ENCODE assay signal across 8 cellular contexts in genomic region chr6:41503841-41504525, GRCh38. TPM values are rescaled to one million over a fixed set of nuclear protein-coding genes. Genes with fewer than 3 reads are reported as not detected.
A peak's percentile ranks its signal among the peaks of the same experiment; 100 is the strongest.
DNase-seq lines count a peak whose midpoint lies in the region; ATAC-seq and TF ChIP-seq lines count a peak whose summit lies in the region.

No MANE protein-coding gene starts in this region.

- peak overlapping the region; percentile 46 to 77 (median 61) for H3K27ac ChIP-seq in Peyer's patch

- no peak for TF ChIP-seq POLR2A in Peyer's patch (IDR thresholded peaks at IDR 0.05)

- H3K4me3 ChIP-seq in Peyer's patch (peak overlapping the region in 3 of 4 donors; percentile 38 to 48 (median 46)), fibroblast of pulmonary artery (replicated peaks; ENCODE audit: low read depth, low read length) (peak overlapping the region; percentile 14), neuron (ENCODE audit: low read length) (peak overlapping the region; percentile 25)

- ATAC-seq in HG02970 (IDR thresholded peaks at IDR 0.05; ENCODE audit: low FRiP score, unreplicated experiment), result no peak

- H3K27me3 ChIP-seq in Peyer's patch (no peaks in the 10 kb centered on the region), neuron (ENCODE audit: insufficient read depth, low read length) (peaks cover 27% of the 10 kb centered on the region)

- DNase-seq in activated CD4-positive, alpha-beta T cell treated with anti-CD3 and anti-CD28 coated beads for 48 hours, result peak; percentile 8
- no peak for DNase-seq in activated CD4-positive, alpha-beta T cell treated with anti-CD3 and anti-CD28 coated beads for 4 hours
- no peak for DNase-seq in Peyer's patch
- DNase-seq in fibroblast of pulmonary artery (ENCODE audit: low read depth), result peak; percentile 56
- no peak for DNase-seq in KG1 (lab: John Stamatoyannopoulos, UW)
- no peak for DNase-seq in NCI-H526 treated with DMSO at 0.1 percent for 48 hours (lab: John Stamatoyannopoulos, UW)

- TF ChIP-seq CTCF in Peyer's patch (IDR thresholded peaks at IDR 0.05), result no peak
- no peak for TF ChIP-seq CTCF in fibroblast of pulmonary artery (IDR thresholded peaks at IDR 0.05; ENCODE audit: low read length, missing control alignments)

- no peaks in the 10 kb centered on the region for H3K9me3 ChIP-seq in Peyer's patch
- H3K9me3 ChIP-seq in neuron (ENCODE audit: low read length), result no peaks in the 10 kb centered on the region

- H3K4me1 ChIP-seq in Peyer's patch (peaks cover 0 to 20% (median 8%) of the 10 kb centered on the region in 4 donors), neuron (ENCODE audit: insufficient read depth, low read length) (peaks cover 26% of the 10 kb centered on the region)

- peak overlapping the region; percentile 1 for H2AFZ ChIP-seq in neuron (ENCODE audit: low read depth, low read length)

- H3K36me3 ChIP-seq in Peyer's patch (no peaks in the 10 kb centered on the region), neuron (ENCODE audit: insufficient read depth, low read length) (no peaks in the 10 kb centered on the region)

RNA-seq across cellular contexts. Expression of gene FOXP4, which starts 42.2 kb away (rescaled TPM):
- 10 to 100 TPM; 13.2 to 36.5 (median 20.0) TPM for total RNA-seq in Peyer's patch

Comparison
In these comparisons a context has a peak if more than half of its experiments do, and no peak if none do; other contexts are left out.
1. DNase-seq: peak in activated CD4-positive, alpha-beta T cell treated with anti-CD3 and anti-CD28 coated beads for 48 hours (single experiment) and fibroblast of pulmonary artery (single experiment); none in activated CD4-positive, alpha-beta T cell treated with anti-CD3 and anti-CD28 coated beads for 4 hours (0 of 2), Peyer's patch (0 of 3), KG1 (single experiment) and NCI-H526 treated with DMSO at 0.1 percent for 48 hours (single experiment).
2. Peak in every context shown above with its lines, with median percentiles within 50 percentile points of each other: H3K4me3 ChIP-seq.